10 cellular contexts compared by ENCODE assay signal in the genomic region with DNA sequence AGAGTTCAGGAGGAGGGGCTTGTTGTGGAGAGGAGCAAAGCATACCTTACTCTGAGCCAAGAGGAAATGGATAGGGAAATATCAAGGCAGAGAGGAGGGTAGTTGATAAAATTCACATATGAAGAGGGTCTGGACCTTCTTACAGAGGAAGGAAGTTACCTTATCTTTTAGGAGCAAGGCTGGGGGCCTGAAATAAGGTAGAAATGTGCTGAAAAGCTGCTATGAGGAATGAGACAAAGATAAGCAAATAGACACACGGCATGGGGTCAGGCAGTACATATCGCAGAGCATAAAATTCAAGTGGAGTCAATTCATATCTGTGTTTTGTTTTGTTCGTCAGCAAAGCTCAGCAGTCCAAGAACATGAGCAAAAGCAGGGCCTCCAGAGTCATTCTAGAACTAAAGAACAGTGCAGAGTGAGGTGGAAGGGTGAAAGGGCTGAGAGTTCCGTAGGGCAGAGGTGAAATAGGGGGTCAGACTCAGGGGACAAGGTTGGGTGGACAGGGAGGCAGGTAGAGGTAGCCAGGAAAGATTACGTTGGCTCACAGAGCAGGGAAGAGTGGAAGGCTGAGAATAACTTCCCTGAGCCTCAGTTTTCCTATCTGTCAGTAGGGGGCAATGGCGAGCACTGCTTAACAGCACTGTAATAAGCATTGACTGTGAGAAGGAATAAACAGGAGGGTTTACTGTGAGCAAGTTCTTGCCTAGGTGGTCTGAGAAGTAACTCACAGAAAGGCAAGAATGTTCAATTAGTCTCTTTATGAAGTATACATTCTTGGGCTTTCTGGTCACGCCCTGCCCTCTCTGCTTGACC. TPM values are rescaled to one million over a fixed set of nuclear protein-coding genes. Genes with fewer than 3 reads are reported as not detected.
DNase-seq lines count a peak whose midpoint lies in the region; ATAC-seq and TF ChIP-seq lines count a peak whose summit lies in the region.
"Had no signal": no experiment of that assay in that cellular context is flagged by ENCODE, and none has a peak within 500 bp of the region (broad histone marks: within the 10 kb centered on the region; RNA-seq: fewer than 3 reads in every experiment).

No MANE protein-coding gene starts in this region.

- no peak overlapping the region for H2BK15ac ChIP-seq in neuronal stem cell (ENCODE audit: low read length)

- no peak overlapping the region for H4K8ac ChIP-seq in neuronal stem cell (ENCODE audit: low read depth, low read length)

- peak; percentile 37 for DNase-seq in DMS53 (lab: John Stamatoyannopoulos, UW)
- no peak for DNase-seq in DMS53 treated with DMSO at 0.1 percent for 48 hours (lab: John Stamatoyannopoulos, UW; ENCODE audit: unreplicated experiment)
- peak; percentile 10 for DNase-seq in NCI-H1694 treated with DMSO at 0.1 percent for 48 hours (lab: John Stamatoyannopoulos, UW)
- no peak for DNase-seq in dorsolateral prefrontal cortex
- peak; percentile 5 for DNase-seq in neuronal stem cell (ENCODE audit: low spot score)

- no peak overlapping the region for H3K23ac ChIP-seq in neuronal stem cell (ENCODE audit: low read depth, low read length, poor library complexity)

- H3K4me2 ChIP-seq in neuronal stem cell (ENCODE audit: insufficient read depth, low read length, poor library complexity, severe bottlenecking): no peak overlapping the region
- H3K4me2 ChIP-seq: A549 had no signal

- H3K27ac ChIP-seq in dorsolateral prefrontal cortex: no peak overlapping the region
- H3K27ac ChIP-seq in neuronal stem cell (replicated peaks; ENCODE audit: low read length): no peak overlapping the region
- H3K27ac ChIP-seq: A549, parathyroid adenoma had no signal

- no peaks in the 10 kb centered on the region for H3K36me3 ChIP-seq in neuronal stem cell (replicated peaks in 1 of 2; ENCODE audit: control insufficient read depth in 2 of 2, insufficient read depth in 2 of 2, low read length in 2 of 2)

- H3K4ac ChIP-seq in neuronal stem cell (ENCODE audit: low read length): no peak overlapping the region

- no peak overlapping the region for H3K9ac ChIP-seq in neuronal stem cell (ENCODE audit: low read depth, low read length, poor library complexity)
- H3K9ac ChIP-seq: parathyroid adenoma had no signal

- no peak overlapping the region for H3K4me3 ChIP-seq in dorsolateral prefrontal cortex
- H3K4me3 ChIP-seq in neuronal stem cell (ENCODE audit: low read length in 2 of 2): no peak overlapping the region
- H3K4me3 ChIP-seq: A549 had no signal

- no peak overlapping the region for H3K18ac ChIP-seq in neuronal stem cell (ENCODE audit: low read length)

- ATAC-seq in GM21360 (IDR thresholded peaks at IDR 0.05; ENCODE audit: unreplicated experiment) (peak; percentile 67), GM19397 (IDR thresholded peaks at IDR 0.05; ENCODE audit: unreplicated experiment) (no peak), HG03139 (IDR thresholded peaks at IDR 0.05; ENCODE audit: unreplicated experiment) (no peak)

- H2AFZ ChIP-seq in neuronal stem cell (ENCODE audit: low read length): no peak overlapping the region
- H2AFZ ChIP-seq: parathyroid adenoma had no signal

- no peaks in the 10 kb centered on the region for H3K4me1 ChIP-seq in neuronal stem cell (ENCODE audit: control insufficient read depth in 2 of 2, insufficient read depth in 1 of 2, low read depth in 1 of 2, low read length in 2 of 2)
- H3K4me1 ChIP-seq: A549, parathyroid adenoma had no signal

- H3K27me3 ChIP-seq in dorsolateral prefrontal cortex (peaks cover 0 to 80% (median 34%) of the 10 kb centered on the region in 45 donors), neuronal stem cell (ENCODE audit: control insufficient read depth in 3 of 3, insufficient read depth in 3 of 3, low read depth in 1 of 3, low read length in 3 of 3) (no peaks in the 10 kb centered on the region)

- intact Hi-C loops in dorsolateral prefrontal cortex (cut with DNase I): no loop called here

- no peak overlapping the region for H2AK5ac ChIP-seq in neuronal stem cell (ENCODE audit: low read depth, low read length)

- no peak overlapping the region for H2BK120ac ChIP-seq in neuronal stem cell (ENCODE audit: low read depth, low read length)

- H3K14ac ChIP-seq in neuronal stem cell (ENCODE audit: low read length): no peak overlapping the region

- H4K91ac ChIP-seq in neuronal stem cell (ENCODE audit: low read depth, low read length, poor library complexity): no peak overlapping the region

- TF ChIP-seq CTCF in dorsolateral prefrontal cortex (IDR thresholded peaks at IDR 0.05 in 54 of 56, conservative IDR thresholded peaks at IDR 0.05 in 2 of 56; ENCODE audit: low read depth in 1 of 56, partially characterized antibody in 56 of 56): peak in 54 of 56 donors; percentile 18 to 65 (median 48)

- WGBS in neuronal stem cell (ENCODE audit: extremely low coverage in 2 of 2, insufficient read length in 2 of 2, insufficient replicate concordance in 1 of 2), 2 donors: no CpG with 5 or more reads among the region's 7 CpGs

- H2BK5ac ChIP-seq in neuronal stem cell (ENCODE audit: low read length): no peak overlapping the region

- no peaks in the 10 kb centered on the region for H3K79me1 ChIP-seq in neuronal stem cell (ENCODE audit: low read depth, low read length)

- H3K9me3 ChIP-seq in neuronal stem cell (replicated peaks in 1 of 2; ENCODE audit: control insufficient read depth in 2 of 2, insufficient read depth in 1 of 2, low read depth in 1 of 2, low read length in 2 of 2): no peaks in the 10 kb centered on the region
- H3K9me3 ChIP-seq: A549 had no signal

- H2BK12ac ChIP-seq in neuronal stem cell (ENCODE audit: low read length): no peak overlapping the region

RNA-seq across cellular contexts. Expression of gene VSIG4, which starts 9.2 kb away (rescaled TPM):
- total RNA-seq in dorsolateral prefrontal cortex: 100 to 1,000 TPM in 1 of 120 experiments, 10 to 100 TPM in 94, 1 to 10 TPM in 25; 2.0 to 164 (median 17.3) TPM
- not detected for polyA plus RNA-seq in neuronal stem cell (2013, experiment 1 of 2)
- polyA plus RNA-seq in neuronal stem cell (2013, experiment 2 of 2): not detected
- polyA plus RNA-seq: A549 had no signal

Comparison
In these comparisons a context has a peak if more than half of its experiments do, and no peak if none do; other contexts are left out.
1. DNase-seq: peak in DMS53 (single experiment), NCI-H1694 treated with DMSO at 0.1 percent for 48 hours (single experiment) and neuronal stem cell (single experiment); none in DMS53 treated with DMSO at 0.1 percent for 48 hours (single experiment) and dorsolateral prefrontal cortex (0 of 10).